2 cellular contexts compared by ENCODE assay signal in genomic region chr5:80239680-80240367, GRCh38.
TF ChIP-seq lines count a peak whose summit lies in the region.

No MANE protein-coding gene starts in this region.

TF ChIP-seq in GM23338, 12 proteins besides CTCF, POLR2A, EP300 and RAD21 (continued from another document):
- TF ChIP-seq ZNF114 (CRISPR knock-in tag; IDR thresholded peaks at IDR 0.05) (no peak), REST (IDR thresholded peaks at IDR 0.05; ENCODE audit: unreplicated experiment) (no peak), STAT1 (IDR thresholded peaks at IDR 0.05; ENCODE audit: unreplicated experiment) (no peak)

TF ChIP-seq in SK-N-SH, 30 proteins besides CTCF, POLR2A, EP300 and RAD21 (continued from another document):
- TF ChIP-seq, protein P1, sequence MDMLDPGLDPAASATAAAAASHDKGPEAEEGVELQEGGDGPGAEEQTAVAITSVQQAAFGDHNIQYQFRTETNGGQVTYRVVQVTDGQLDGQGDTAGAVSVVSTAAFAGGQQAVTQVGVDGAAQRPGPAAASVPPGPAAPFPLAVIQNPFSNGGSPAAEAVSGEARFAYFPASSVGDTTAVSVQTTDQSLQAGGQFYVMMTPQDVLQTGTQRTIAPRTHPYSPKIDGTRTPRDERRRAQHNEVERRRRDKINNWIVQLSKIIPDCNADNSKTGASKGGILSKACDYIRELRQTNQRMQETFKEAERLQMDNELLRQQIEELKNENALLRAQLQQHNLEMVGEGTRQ (IDR thresholded peaks at IDR 0.05; ENCODE audit: borderline replicate concordance, low read depth, low read length): no peak
- TF ChIP-seq RCOR1 (IDR thresholded peaks at IDR 0.05; ENCODE audit: low read length): no peak
- TF ChIP-seq NRF1 (IDR thresholded peaks at IDR 0.05; ENCODE audit: low read depth, low read length): no peak
- no peak for TF ChIP-seq SIN3A (IDR thresholded peaks at IDR 0.05; ENCODE audit: borderline replicate concordance, low read depth, low read length)
- no peak for TF ChIP-seq REST (IDR thresholded peaks at IDR 0.05; ENCODE audit: low read depth, low read length)
- no peak for TF ChIP-seq RFX5 (IDR thresholded peaks at IDR 0.05; ENCODE audit: low read length)
- TF ChIP-seq, protein P2, sequence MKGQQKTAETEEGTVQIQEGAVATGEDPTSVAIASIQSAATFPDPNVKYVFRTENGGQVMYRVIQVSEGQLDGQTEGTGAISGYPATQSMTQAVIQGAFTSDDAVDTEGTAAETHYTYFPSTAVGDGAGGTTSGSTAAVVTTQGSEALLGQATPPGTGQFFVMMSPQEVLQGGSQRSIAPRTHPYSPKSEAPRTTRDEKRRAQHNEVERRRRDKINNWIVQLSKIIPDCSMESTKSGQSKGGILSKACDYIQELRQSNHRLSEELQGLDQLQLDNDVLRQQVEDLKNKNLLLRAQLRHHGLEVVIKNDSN (IDR thresholded peaks at IDR 0.05; ENCODE audit: borderline replicate concordance, low read depth): no peak
- TF ChIP-seq TEAD4 (IDR thresholded peaks at IDR 0.05; ENCODE audit: borderline replicate concordance, insufficient read depth): no peak
- no peak for TF ChIP-seq SMC3 (IDR thresholded peaks at IDR 0.05; ENCODE audit: low read depth, low read length)
- TF ChIP-seq POLR2AphosphoS5 (IDR thresholded peaks at IDR 0.05; ENCODE audit: low read depth, low read length): no peak
- no peak for TF ChIP-seq FOXJ3 (CRISPR knock-in tag; IDR thresholded peaks at IDR 0.05)
- TF ChIP-seq NFIC (IDR thresholded peaks at IDR 0.05; ENCODE audit: borderline replicate concordance): no peak
- no peak for TF ChIP-seq EZH2phosphoT487 (IDR thresholded peaks at IDR 0.05; ENCODE audit: borderline replicate concordance, low read depth)
- no peak for TF ChIP-seq PBX3 (IDR thresholded peaks at IDR 0.05)
- no peak for TF ChIP-seq TAF1 (IDR thresholded peaks at IDR 0.05; ENCODE audit: borderline replicate concordance, low read depth, low read length)
- TF ChIP-seq JUND (IDR thresholded peaks at IDR 0.05): no peak
